Comparison of ENCODE assay signal across 9 cellular contexts in the genomic region with DNA sequence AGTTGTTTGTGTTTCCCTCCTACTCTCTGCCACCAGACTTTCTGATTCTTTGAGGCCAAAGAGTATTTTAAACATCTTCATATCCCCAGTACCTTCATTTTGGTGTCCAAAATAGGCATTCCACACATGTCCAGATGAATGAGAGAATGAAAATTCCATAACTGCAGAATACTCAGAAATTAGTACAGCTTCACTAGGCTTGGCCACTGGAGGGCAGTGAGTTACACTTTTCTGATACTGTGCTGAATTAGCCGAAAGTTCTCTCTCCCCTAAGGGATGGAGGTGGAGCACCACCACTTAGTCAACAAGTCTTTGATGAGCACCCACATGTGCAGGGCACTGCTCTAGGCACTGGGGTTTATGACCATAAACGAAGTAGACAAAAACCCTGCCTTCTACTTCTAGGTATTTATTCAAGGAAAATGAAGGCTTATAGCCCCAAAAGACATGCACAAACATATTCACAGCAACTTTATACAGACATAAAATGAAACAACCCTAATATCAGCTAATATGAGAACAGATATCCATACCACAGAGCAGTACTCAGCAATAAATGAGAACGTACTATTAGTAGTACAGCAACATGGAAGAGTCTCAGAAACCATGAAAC. TPM values are rescaled to one million over a fixed set of nuclear protein-coding genes. Genes with fewer than 3 reads are reported as not detected.
DNase-seq lines count a peak whose midpoint lies in the region; ATAC-seq and TF ChIP-seq lines count a peak whose summit lies in the region.
"Had no signal": no experiment of that assay in that cellular context is flagged by ENCODE, and none has a peak within 500 bp of the region (broad histone marks: within the 10 kb centered on the region; RNA-seq: fewer than 3 reads in every experiment).

No MANE protein-coding gene starts in this region.

- H2AFZ ChIP-seq in OCI-LY1 (ENCODE audit: low read length), result no peak overlapping the region

- peak; percentile 74 for TF ChIP-seq CTCF in AG04449 (IDR thresholded peaks at IDR 0.05; ENCODE audit: insufficient read depth, low read length, missing control alignments)
- TF ChIP-seq CTCF in GM10266 (IDR thresholded peaks at IDR 0.05; ENCODE audit: control insufficient read depth, insufficient read depth, low read depth, missing control alignments), result peak; percentile 62
- TF ChIP-seq CTCF in OCI-LY1 (IDR thresholded peaks at IDR 0.05; ENCODE audit: low read length), result peak; percentile 71; the same call in 1 of the 2 replicates

- no peak overlapping the region for H3K4me3 ChIP-seq in AG04449 (ENCODE audit: low read depth, low read length)
- no peak overlapping the region for H3K4me3 ChIP-seq in OCI-LY1 (ENCODE audit: low read depth, low read length, poor library complexity, severe bottlenecking)
- no peak overlapping the region for H3K4me3 ChIP-seq in naive thymus-derived CD4-positive, alpha-beta T cell (ENCODE audit: low read length)
- H3K4me3 ChIP-seq: thyroid gland had no signal

- no peaks in the 10 kb centered on the region for H3K27me3 ChIP-seq in OCI-LY1 (ENCODE audit: insufficient read depth, low read length)
- no peaks in the 10 kb centered on the region for H3K27me3 ChIP-seq in naive thymus-derived CD4-positive, alpha-beta T cell (ENCODE audit: control insufficient read depth in 2 of 2, insufficient read depth in 2 of 2, low read length in 2 of 2)
- H3K27me3 ChIP-seq: thyroid gland had no signal

- H3K4me3 Mint-ChIP-seq in naive thymus-derived CD4-positive, alpha-beta T cell, result no peak overlapping the region

- no peaks in the 10 kb centered on the region for H3K9me2 ChIP-seq in OCI-LY1 (ENCODE audit: low read depth, low read length)

- H3K79me2 ChIP-seq in OCI-LY1 (ENCODE audit: insufficient read depth, low read length), result no peaks in the 10 kb centered on the region

- no peaks in the 10 kb centered on the region for H3K9me3 ChIP-seq in OCI-LY1 (ENCODE audit: low read length)
- no peaks in the 10 kb centered on the region for H3K9me3 ChIP-seq in naive thymus-derived CD4-positive, alpha-beta T cell (ENCODE audit: control insufficient read depth in 2 of 3, low read length in 3 of 3)
- H3K9me3 ChIP-seq: thyroid gland had no signal

- H3K36me3 Mint-ChIP-seq in naive thymus-derived CD4-positive, alpha-beta T cell, result peaks cover 6 to 61% (median 18%) of the 10 kb centered on the region in 5 donors

- CTCF ChIA-PET in AG04449 (lab: Yijun Ruan, JAX), result interaction anchor here (0.7 to 6.9 kb wide), 11 partner anchors 8 to 385 kb away, joined by 3 to 73 read pairs (median 4); no protein-coding TSS in a partner anchor
- CTCF ChIA-PET in naive thymus-derived CD4-positive, alpha-beta T cell (lab: Charles Lee), result interaction anchor here (0.6 kb wide), 1 partner anchor 42 kb away, joined by 3 read pairs; no protein-coding TSS in a partner anchor

- intact Hi-C loops in naive thymus-derived CD4-positive, alpha-beta T cell (cut with micrococcal nuclease), result no loop called here

- peaks cover 12% of the 10 kb centered on the region for H3K4me1 ChIP-seq in OCI-LY1 (ENCODE audit: insufficient read depth, low read length, severe bottlenecking)
- no peaks in the 10 kb centered on the region for H3K4me1 ChIP-seq in naive thymus-derived CD4-positive, alpha-beta T cell (ENCODE audit: control insufficient read depth in 2 of 2, insufficient read depth in 2 of 2, low read length in 2 of 2)

- H3K9me3 Mint-ChIP-seq in naive thymus-derived CD4-positive, alpha-beta T cell, result no peaks in the 10 kb centered on the region

- no peak overlapping the region for H3K27ac ChIP-seq in OCI-LY1 (ENCODE audit: low read depth, low read length, poor library complexity, severe bottlenecking)
- H3K27ac ChIP-seq in naive thymus-derived CD4-positive, alpha-beta T cell (ENCODE audit: low read depth, low read length), result no peak overlapping the region
- H3K27ac ChIP-seq: thyroid gland had no signal

- H4K20me1 ChIP-seq in OCI-LY1 (ENCODE audit: insufficient read depth, low read length), result no peaks in the 10 kb centered on the region

- POLR2A ChIA-PET in AG04449 (lab: Yijun Ruan, JAX), result no interaction called here
- POLR2A ChIA-PET in naive thymus-derived CD4-positive, alpha-beta T cell (lab: Charles Lee), result no interaction called here

- H3K27me3 Mint-ChIP-seq in naive thymus-derived CD4-positive, alpha-beta T cell, result no peaks in the 10 kb centered on the region

- DNase-seq in AG04449 (ENCODE audit: low read depth, low spot score) (no peak), GM10266 (ENCODE audit: extremely low spot score) (peak; percentile 47), dedifferentiated amniotic fluid mesenchymal stem cell (ENCODE audit: extremely low spot score) (peak; percentile 36), NCI-H345 treated with DMSO at 0.1 percent for 48 hours (lab: John Stamatoyannopoulos, UW; ENCODE audit: unreplicated experiment) (no peak)
- DNase-seq in naive thymus-derived CD4-positive, alpha-beta T cell, result no peak

- peaks cover 11% of the 10 kb centered on the region; the same call in 1 of the 2 replicates for H3K36me3 ChIP-seq in OCI-LY1 (ENCODE audit: insufficient read depth, low read length)
- peaks cover 3 to 42% (median 11%) of the 10 kb centered on the region in 3 experiments for H3K36me3 ChIP-seq in naive thymus-derived CD4-positive, alpha-beta T cell (ENCODE audit: control insufficient read depth in 2 of 3, insufficient read depth in 3 of 3, low read length in 3 of 3)

- peak; percentile 44 for ATAC-seq in naive thymus-derived CD4-positive, alpha-beta T cell
- ATAC-seq in HG03280 (IDR thresholded peaks at IDR 0.05; ENCODE audit: unreplicated experiment) (no peak), GM18502 (IDR thresholded peaks at IDR 0.05; ENCODE audit: poor library complexity, unreplicated experiment) (no peak)

- peaks cover 0 to 33% (median 0%) of the 10 kb centered on the region in 7 donors for H3K4me1 Mint-ChIP-seq in naive thymus-derived CD4-positive, alpha-beta T cell

- H3K4me2 ChIP-seq in OCI-LY1 (ENCODE audit: low read length), result no peak overlapping the region

- no peaks in the 10 kb centered on the region for H3F3A ChIP-seq in OCI-LY1 (ENCODE audit: insufficient read depth, low read length)

- no peak overlapping the region for H3K9ac ChIP-seq in OCI-LY1 (ENCODE audit: low read length)

- peak overlapping the region in 1 of 9 donors; percentile 12 for H3K27ac Mint-ChIP-seq in naive thymus-derived CD4-positive, alpha-beta T cell

RNA-seq across cellular contexts. Expression of a gene that starts 46.1 kb away (rescaled TPM):
- 1 to 10 TPM in 2 of 5 experiments, under 1 TPM in 1, not detected in 2; 0.78 to 2.8 (median 1.6) TPM for total RNA-seq in naive thymus-derived CD4-positive, alpha-beta T cell
- under 1 TPM; 0.28 to 0.34 TPM for polyA plus RNA-seq in naive thymus-derived CD4-positive, alpha-beta T cell

RNA-seq across cellular contexts. Expression of a gene that starts 46.4 kb away (rescaled TPM):
- total RNA-seq in naive thymus-derived CD4-positive, alpha-beta T cell, result 10 to 100 TPM in 2 of 5 experiments, 1 to 10 TPM in 3; 8.3 to 23.5 (median 9.5) TPM
- 10 to 100 TPM in 1 of 2 donors, 1 to 10 TPM in 1; 7.7 to 10.7 TPM for polyA plus RNA-seq in naive thymus-derived CD4-positive, alpha-beta T cell

RNA-seq across cellular contexts. Expression of a gene that starts 49.8 kb away (rescaled TPM):
- 10 to 100 TPM in 3 of 5 experiments, 1 to 10 TPM in 2; 7.1 to 26.0 (median 15.8) TPM for total RNA-seq in naive thymus-derived CD4-positive, alpha-beta T cell
- polyA plus RNA-seq in naive thymus-derived CD4-positive, alpha-beta T cell, result 10 to 100 TPM; 12.6 to 16.8 TPM

Comparison
In these comparisons a context has a peak if more than half of its experiments do, and no peak if none do; other contexts are left out.
1. DNase-seq: peak in GM10266 (single experiment) and dedifferentiated amniotic fluid mesenchymal stem cell (single experiment); none in AG04449 (single experiment), naive thymus-derived CD4-positive, alpha-beta T cell (0 of 9) and NCI-H345 treated with DMSO at 0.1 percent for 48 hours (single experiment).
2. Peak in every context shown above with its lines, with median percentiles within 50 percentile points of each other: CTCF ChIP-seq.